Comparison of ENCODE assay signal across 1 cellular context in the genomic region with DNA sequence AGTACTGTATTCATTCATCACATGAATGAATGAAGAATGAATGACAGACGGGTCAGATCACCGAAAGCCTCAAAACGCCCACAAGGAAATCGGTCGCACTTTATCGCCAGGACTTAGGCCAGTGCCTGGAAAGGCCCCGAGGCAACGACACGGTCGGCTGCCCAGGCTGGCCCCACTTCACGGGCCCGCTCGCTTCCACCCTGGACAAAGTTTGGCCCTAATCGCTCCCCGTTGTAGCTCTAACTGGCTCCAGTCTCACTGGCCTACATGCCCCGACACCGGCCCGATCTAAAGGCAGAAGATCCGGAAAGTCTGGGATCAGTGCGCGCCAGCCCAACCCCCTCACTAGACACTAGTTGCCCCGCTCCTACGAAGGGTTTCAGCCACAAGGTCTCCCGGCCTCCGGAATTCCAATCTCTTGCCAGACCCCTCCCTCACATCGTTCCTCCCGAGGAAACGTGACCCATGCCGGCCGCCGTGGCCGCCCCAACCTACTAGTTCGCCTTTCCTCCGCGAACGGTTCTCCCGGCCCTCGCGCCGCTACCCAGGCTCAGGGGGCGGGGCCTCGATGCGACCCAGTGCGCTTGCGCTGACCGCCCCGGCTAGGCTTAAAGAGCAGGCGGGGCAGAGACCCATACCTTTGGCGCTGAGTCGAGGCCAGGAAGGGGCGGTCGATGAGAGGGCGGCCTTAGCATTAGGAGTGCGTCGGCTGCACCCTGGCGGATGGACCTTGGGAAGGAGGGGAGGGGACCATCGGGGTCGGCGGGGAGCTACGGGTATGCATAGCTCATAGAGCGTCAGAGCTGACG.
TF ChIP-seq lines count a peak whose summit lies in the region.

A gene (minus strand): TSS at position 575 of the 809 bp plus-strand sequence. CDS start 3,954 bp downstream, outside the sequence.
A gene (plus strand): TSS at position 637 of the 809 bp plus-strand sequence. CDS start 22,138 bp downstream, outside the sequence.

TF ChIP-seq in HepG2, 621 proteins besides CTCF, POLR2A, EP300 and RAD21 (continued from another document and continues in another):
- TF ChIP-seq IKZF4 (CRISPR knock-in tag; IDR thresholded peaks at IDR 0.05; ENCODE audit: borderline replicate concordance, low read depth, not compliant biosample characterization) (peak; percentile 95), SP140L (CRISPR knock-in tag; IDR thresholded peaks at IDR 0.05; ENCODE audit: borderline replicate concordance) (peak; percentile 70; the same call in 1 of the 2 replicates), ZNF598 (CRISPR knock-in tag; IDR thresholded peaks at IDR 0.05; ENCODE audit: borderline replicate concordance) (peak; percentile 98), ATF1 (CRISPR knock-in tag; IDR thresholded peaks at IDR 0.05) (peak; percentile 32; the same call in 1 of the 2 replicates), NPAS2 (CRISPR knock-in tag; IDR thresholded peaks at IDR 0.05; ENCODE audit: borderline replicate concordance) (no peak), ZNF629 (CRISPR knock-in tag; conservative IDR thresholded peaks at IDR 0.05) (peak; percentile 98), ZNF616 (CRISPR knock-in tag; IDR thresholded peaks at IDR 0.05; ENCODE audit: low read depth) (peak; percentile 81), ZNF343 (CRISPR knock-in tag; IDR thresholded peaks at IDR 0.05) (peak; percentile 99), AGO2 (optimal IDR thresholded peaks at IDR 0.05; ENCODE audit: low read depth, low read length) (peak; percentile 86), TCF12 (IDR thresholded peaks at IDR 0.05) (no peak), TCF12 (CRISPR knock-in tag; IDR thresholded peaks at IDR 0.05) (no peak; the same call in 1 of the 2 replicates), HNF4A (CRISPR knock-in tag; IDR thresholded peaks at IDR 0.05) (peak; percentile 75), ZNF605 (CRISPR knock-in tag; IDR thresholded peaks at IDR 0.05) (peak; percentile 98), TMF1 (CRISPR knock-in tag; IDR thresholded peaks at IDR 0.05; ENCODE audit: low read depth) (peak; percentile 61), TARDBP (CRISPR knock-in tag; IDR thresholded peaks at IDR 0.05) (peak; percentile 98), ZNF614 (CRISPR knock-in tag; IDR thresholded peaks at IDR 0.05; ENCODE audit: borderline replicate concordance) (peak; percentile 93), POLR2G (IDR thresholded peaks at IDR 0.05; ENCODE audit: low read depth, low read length) (peak; percentile 99), PCBP1 (IDR thresholded peaks at IDR 0.05; ENCODE audit: borderline replicate concordance, low read depth, low read length) (peak; percentile 84; the same call in 1 of the 2 replicates), SMARCE1 (IDR thresholded peaks at IDR 0.05; ENCODE audit: borderline replicate concordance) (no peak), SAFB2 (CRISPR knock-in tag; IDR thresholded peaks at IDR 0.05; ENCODE audit: borderline replicate concordance, low read depth) (peak; percentile 38; the same call in 1 of the 2 replicates), HOXA7 (CRISPR knock-in tag; IDR thresholded peaks at IDR 0.05) (0 out of 2 replicates have a peak, but pooled peaks have one; percentile 38), ETV5 (CRISPR knock-in tag; IDR thresholded peaks at IDR 0.05; ENCODE audit: borderline replicate concordance) (peak; percentile 66), ZNF326 (CRISPR knock-in tag; IDR thresholded peaks at IDR 0.05; ENCODE audit: borderline replicate concordance) (no peak), NFYC (CRISPR knock-in tag; IDR thresholded peaks at IDR 0.05) (peak; percentile 58), ZFX (CRISPR knock-in tag; IDR thresholded peaks at IDR 0.05; ENCODE audit: low read depth) (peak; percentile 99), CHD2 (IDR thresholded peaks at IDR 0.05; ENCODE audit: low read depth, low read length) (peak; percentile 82), ZNF121 (CRISPR knock-in tag; IDR thresholded peaks at IDR 0.05) (peak; percentile 97), FOSL1 (CRISPR knock-in tag; IDR thresholded peaks at IDR 0.05; ENCODE audit: borderline replicate concordance) (no peak), ZNF296 (CRISPR knock-in tag; conservative IDR thresholded peaks at IDR 0.05) (peak; percentile 85; the same call in 1 of the 2 replicates), MYNN (CRISPR knock-in tag; IDR thresholded peaks at IDR 0.05; ENCODE audit: low read depth) (peak; percentile 90), U2AF1 (optimal IDR thresholded peaks at IDR 0.05; ENCODE audit: low read depth, low read length) (peak; percentile 64), ERF (CRISPR knock-in tag; IDR thresholded peaks at IDR 0.05) (peak; percentile 99), HMG20B (CRISPR knock-in tag; conservative IDR thresholded peaks at IDR 0.05) (peak; percentile 32; the same call in 1 of the 2 replicates), ZNF660 (CRISPR knock-in tag; IDR thresholded peaks at IDR 0.05; ENCODE audit: borderline replicate concordance, low read depth) (peak; percentile 73; the same call in 1 of the 2 replicates), NFIC (IDR thresholded peaks at IDR 0.05; ENCODE audit: low read length) (no peak), ZKSCAN1 (IDR thresholded peaks at IDR 0.05; ENCODE audit: low read length) (0 out of 2 replicates have a peak, but pooled peaks have one; percentile 33), MXI1 (IDR thresholded peaks at IDR 0.05; ENCODE audit: borderline replicate concordance, low read depth, low read length) (peak; percentile 87; the same call in 1 of the 3 replicates), ZNF773 (CRISPR knock-in tag; IDR thresholded peaks at IDR 0.05; ENCODE audit: borderline replicate concordance) (peak; percentile 60; the same call in 1 of the 2 replicates), NCOR1 (IDR thresholded peaks at IDR 0.05; ENCODE audit: borderline replicate concordance, low read length) (peak; percentile 49; the same call in 1 of the 2 replicates), HHEX (CRISPR knock-in tag; IDR thresholded peaks at IDR 0.05) (peak; percentile 65), SUZ12 (IDR thresholded peaks at IDR 0.05; ENCODE audit: low read depth, low read length) (no peak), KLF16 (CRISPR knock-in tag; IDR thresholded peaks at IDR 0.05) (peak in 1 of 2 experiments; percentile 93; a peak in 2 of 4 replicates), ASH2L (IDR thresholded peaks at IDR 0.05; ENCODE audit: insufficient read length, low read depth, low read length) (peak; percentile 99), NCOA1 (CRISPR knock-in tag; IDR thresholded peaks at IDR 0.05) (peak; percentile 97)
- TF ChIP-seq, protein P1, sequence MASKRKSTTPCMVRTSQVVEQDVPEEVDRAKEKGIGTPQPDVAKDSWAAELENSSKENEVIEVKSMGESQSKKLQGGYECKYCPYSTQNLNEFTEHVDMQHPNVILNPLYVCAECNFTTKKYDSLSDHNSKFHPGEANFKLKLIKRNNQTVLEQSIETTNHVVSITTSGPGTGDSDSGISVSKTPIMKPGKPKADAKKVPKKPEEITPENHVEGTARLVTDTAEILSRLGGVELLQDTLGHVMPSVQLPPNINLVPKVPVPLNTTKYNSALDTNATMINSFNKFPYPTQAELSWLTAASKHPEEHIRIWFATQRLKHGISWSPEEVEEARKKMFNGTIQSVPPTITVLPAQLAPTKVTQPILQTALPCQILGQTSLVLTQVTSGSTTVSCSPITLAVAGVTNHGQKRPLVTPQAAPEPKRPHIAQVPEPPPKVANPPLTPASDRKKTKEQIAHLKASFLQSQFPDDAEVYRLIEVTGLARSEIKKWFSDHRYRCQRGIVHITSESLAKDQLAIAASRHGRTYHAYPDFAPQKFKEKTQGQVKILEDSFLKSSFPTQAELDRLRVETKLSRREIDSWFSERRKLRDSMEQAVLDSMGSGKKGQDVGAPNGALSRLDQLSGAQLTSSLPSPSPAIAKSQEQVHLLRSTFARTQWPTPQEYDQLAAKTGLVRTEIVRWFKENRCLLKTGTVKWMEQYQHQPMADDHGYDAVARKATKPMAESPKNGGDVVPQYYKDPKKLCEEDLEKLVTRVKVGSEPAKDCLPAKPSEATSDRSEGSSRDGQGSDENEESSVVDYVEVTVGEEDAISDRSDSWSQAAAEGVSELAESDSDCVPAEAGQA (IDR thresholded peaks at IDR 0.05; ENCODE audit: low read depth): peak; percentile 70; the same call in 1 of the 2 replicates
- TF ChIP-seq, protein P1 (CRISPR knock-in tag; IDR thresholded peaks at IDR 0.05; ENCODE audit: borderline replicate concordance): no peak; the same call in 1 of the 2 replicates
- TF ChIP-seq, protein P2, sequence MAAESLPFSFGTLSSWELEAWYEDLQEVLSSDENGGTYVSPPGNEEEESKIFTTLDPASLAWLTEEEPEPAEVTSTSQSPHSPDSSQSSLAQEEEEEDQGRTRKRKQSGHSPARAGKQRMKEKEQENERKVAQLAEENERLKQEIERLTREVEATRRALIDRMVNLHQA (CRISPR knock-in tag; IDR thresholded peaks at IDR 0.05): no peak; the same call in 1 of the 2 replicates
- TF ChIP-seq, protein P3, sequence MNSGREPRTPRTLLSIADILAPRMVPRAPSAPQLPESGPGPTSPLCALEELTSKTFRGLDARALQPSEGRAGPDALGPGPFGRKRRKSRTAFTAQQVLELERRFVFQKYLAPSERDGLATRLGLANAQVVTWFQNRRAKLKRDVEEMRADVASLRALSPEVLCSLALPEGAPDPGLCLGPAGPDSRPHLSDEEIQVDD (CRISPR knock-in tag; IDR thresholded peaks at IDR 0.05; ENCODE audit: borderline replicate concordance): no peak; the same call in 1 of the 2 replicates
- TF ChIP-seq, protein P4, sequence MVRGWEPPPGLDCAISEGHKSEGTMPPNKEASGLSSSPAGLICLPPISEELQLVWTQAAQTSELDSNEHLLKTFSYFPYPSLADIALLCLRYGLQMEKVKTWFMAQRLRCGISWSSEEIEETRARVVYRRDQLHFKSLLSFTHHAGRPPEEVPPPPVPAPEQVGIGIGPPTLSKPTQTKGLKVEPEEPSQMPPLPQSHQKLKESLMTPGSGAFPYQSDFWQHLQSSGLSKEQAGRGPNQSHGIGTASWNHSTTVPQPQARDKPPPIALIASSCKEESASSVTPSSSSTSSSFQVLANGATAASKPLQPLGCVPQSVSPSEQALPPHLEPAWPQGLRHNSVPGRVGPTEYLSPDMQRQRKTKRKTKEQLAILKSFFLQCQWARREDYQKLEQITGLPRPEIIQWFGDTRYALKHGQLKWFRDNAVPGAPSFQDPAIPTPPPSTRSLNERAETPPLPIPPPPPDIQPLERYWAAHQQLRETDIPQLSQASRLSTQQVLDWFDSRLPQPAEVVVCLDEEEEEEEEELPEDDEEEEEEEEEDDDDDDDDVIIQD (CRISPR knock-in tag; IDR thresholded peaks at IDR 0.05; ENCODE audit: low read depth): peak; percentile 74
